ENCODE assay signal across 1 cellular context in genomic region chr10:74825371-74826141, GRCh38.
TF ChIP-seq lines count a peak whose summit lies in the region.

No MANE protein-coding gene starts in this region.

TF ChIP-seq in GM12878, 131 proteins besides CTCF, POLR2A, EP300 and RAD21 (continued from another document and continues in another):
- TF ChIP-seq MLLT1 (IDR thresholded peaks at IDR 0.05) (0 out of 2 replicates have a peak, but pooled peaks have one; percentile 35), KLF5 (IDR thresholded peaks at IDR 0.05; ENCODE audit: partially characterized antibody) (no peak), POU2F2 (IDR thresholded peaks at IDR 0.05; ENCODE audit: borderline replicate concordance, low read depth, low read length) (no peak; the same call in 2 of the 3 replicates), HSF1 (IDR thresholded peaks at IDR 0.05; ENCODE audit: low read depth, low read length) (no peak), ZNF622 (IDR thresholded peaks at IDR 0.05) (no peak; the same call in 1 of the 2 replicates), ZNF384 (IDR thresholded peaks at IDR 0.05; ENCODE audit: borderline replicate concordance, low read depth, low read length) (no peak), ZBTB11 (CRISPR knock-in tag; IDR thresholded peaks at IDR 0.05) (no peak), HDAC6 (IDR thresholded peaks at IDR 0.05; ENCODE audit: unreplicated experiment) (no peak), IKZF1 (conservative IDR thresholded peaks at IDR 0.05) (no peak), ASH2L (IDR thresholded peaks at IDR 0.05; ENCODE audit: borderline replicate concordance, low read depth) (no peak), IKZF2 (IDR thresholded peaks at IDR 0.05) (peak; percentile 10 to 34; a peak in 3 of 4 replicates), RFX5 (IDR thresholded peaks at IDR 0.05; ENCODE audit: low read depth, low read length) (no peak), NR2C1 (IDR thresholded peaks at IDR 0.05) (no peak), RUNX3 (IDR thresholded peaks at IDR 0.05; ENCODE audit: low read length) (peak; percentile 80), IRF4 (IDR thresholded peaks at IDR 0.05; ENCODE audit: low read depth, low read length) (no peak), POLR2AphosphoS5 (IDR thresholded peaks at IDR 0.05; ENCODE audit: low read length) (no peak; the same call in 1 of the 2 replicates), SRF (IDR thresholded peaks at IDR 0.05; ENCODE audit: low read depth in 2 of 2, low read length in 2 of 2) (no peak; a peak in 1 of 4 replicates), USF2 (IDR thresholded peaks at IDR 0.05; ENCODE audit: borderline replicate concordance, low read depth, low read length) (no peak), FOXK2 (IDR thresholded peaks at IDR 0.05) (no peak), SUZ12 (IDR thresholded peaks at IDR 0.05; ENCODE audit: unreplicated experiment) (no peak), MYC (IDR thresholded peaks at IDR 0.05; ENCODE audit: insufficient read depth, insufficient read length, insufficient replicate concordance, low read length, severe bottlenecking) (peak; percentile 92), SIX5 (IDR thresholded peaks at IDR 0.05; ENCODE audit: low read depth, low read length, severe bottlenecking) (no peak), SKIL (IDR thresholded peaks at IDR 0.05; ENCODE audit: low read depth, poor library complexity, severe bottlenecking) (no peak), STAT3 (IDR thresholded peaks at IDR 0.05; ENCODE audit: low read depth, low read length) (no peak), ESRRA (IDR thresholded peaks at IDR 0.05; ENCODE audit: low read length) (no peak), BACH1 (IDR thresholded peaks at IDR 0.05; ENCODE audit: borderline replicate concordance) (peak; percentile 16), CBX3 (IDR thresholded peaks at IDR 0.05; ENCODE audit: borderline replicate concordance, low read depth) (no peak), MAX (IDR thresholded peaks at IDR 0.05; ENCODE audit: low read depth, low read length) (peak; percentile 41; the same call in 1 of the 2 replicates), CEBPZ (IDR thresholded peaks at IDR 0.05; ENCODE audit: low read depth, low read length) (no peak), SUPT20H (IDR thresholded peaks at IDR 0.05; ENCODE audit: borderline replicate concordance, control insufficient read depth, low read depth, low read length) (no peak), PAX5 (IDR thresholded peaks at IDR 0.05; ENCODE audit: borderline replicate concordance, low read depth, low read length) (no peak), STAT1 (conservative IDR thresholded peaks at IDR 0.05) (no peak), BHLHE40 (IDR thresholded peaks at IDR 0.05; ENCODE audit: borderline replicate concordance in 1 of 2, low read depth in 2 of 2, low read length in 1 of 2) (peak; percentile 88 to 98), RELB (IDR thresholded peaks at IDR 0.05; ENCODE audit: low read depth) (no peak), MXI1 (IDR thresholded peaks at IDR 0.05; ENCODE audit: low read depth, low read length) (no peak; the same call in 1 of the 2 replicates), BCLAF1 (IDR thresholded peaks at IDR 0.05) (no peak), CBFB (IDR thresholded peaks at IDR 0.05; ENCODE audit: low read depth) (no peak), SP1 (IDR thresholded peaks at IDR 0.05; ENCODE audit: low read depth, low read length) (no peak), TARDBP (IDR thresholded peaks at IDR 0.05; ENCODE audit: borderline replicate concordance) (no peak; the same call in 1 of the 2 replicates), E2F4 (IDR thresholded peaks at IDR 0.05; ENCODE audit: low read depth, low read length) (no peak), NR2C2 (IDR thresholded peaks at IDR 0.05; ENCODE audit: borderline replicate concordance, control insufficient read depth, insufficient read length, low read depth) (no peak)
